10 cellular contexts compared by ENCODE assay signal in genomic region chr15:26083457-26084350, GRCh38.
DNase-seq lines count a peak whose midpoint lies in the region; ATAC-seq and TF ChIP-seq lines count a peak whose summit lies in the region.
"Had no signal": no experiment of that assay in that cellular context is flagged by ENCODE, and none has a peak within 500 bp of the region (broad histone marks: within the 10 kb centered on the region; RNA-seq: fewer than 3 reads in every experiment).

No MANE protein-coding gene starts in this region.

- H3K27me3 ChIP-seq in WERI-Rb-1 (ENCODE audit: insufficient read depth, low read depth, severe bottlenecking), result no peaks in the 10 kb centered on the region

- DNase-seq in activated CD4-positive, alpha-beta T cell treated with anti-CD3 and anti-CD28 coated beads, Interleukin-2, amount 10 ng/mL, durations not matched to agents 24 days and 14 days, result no peak
- no peak for DNase-seq in activated CD4-positive, alpha-beta T cell treated with anti-CD3 and anti-CD28 coated beads, Interleukin-2, amount 50 U/mL, for 1 hour
- DNase-seq in WERI-Rb-1 (no peak), germinal center (ENCODE audit: low spot score) (peak; percentile 28), GM19238 (ENCODE audit: insufficient read length, low spot score) (no peak), KBM-7 (no peak)
- no peak for DNase-seq in stimulated activated naive B cell treated with anti-CD40 and anti-IgM and Interleukin-4, amounts not matched to agents 10 μg/mL and 1 μg/mL and 100 μg/mL, for 72 hours
- DNase-seq: left ventricle myocardium superior; stimulated activated CD4-positive, alpha-beta T cell treated with anti-CD3 and anti-CD28 coated beads, Interleukin-15, amount 100 ng/mL, for 24 hours had no signal

- peaks cover 18% of the 10 kb centered on the region for H3K4me1 Mint-ChIP-seq in activated CD4-positive, alpha-beta T cell treated with anti-CD3 and anti-CD28 coated beads, Interleukin-2, amount 10 ng/mL, durations not matched to agents 24 days and 14 days
- peaks cover 10 to 39% of the 10 kb centered on the region in 2 donors for H3K4me1 Mint-ChIP-seq in stimulated activated naive B cell treated with anti-CD40 and anti-IgM and Interleukin-4, amounts not matched to agents 10 μg/mL and 1 μg/mL and 100 μg/mL, for 72 hours

- H3K4me3 Mint-ChIP-seq in activated CD4-positive, alpha-beta T cell treated with anti-CD3 and anti-CD28 coated beads, Interleukin-2, amount 10 ng/mL, durations not matched to agents 24 days and 14 days, result peak overlapping the region; percentile 86
- H3K4me3 Mint-ChIP-seq in stimulated activated naive B cell treated with anti-CD40 and anti-IgM and Interleukin-4, amounts not matched to agents 10 μg/mL and 1 μg/mL and 100 μg/mL, for 72 hours, result peak overlapping the region; percentile 82 to 93

- in situ Hi-C loops in KBM-7 (cut with MboI; ENCODE audit: low pct_unique_long_range_greater_than_20kb, low sequenced_read_pairs), result no loop called here

- H3K9me3 ChIP-seq in WERI-Rb-1 (ENCODE audit: severe bottlenecking), result no peaks in the 10 kb centered on the region

- H3K27ac ChIP-seq in WERI-Rb-1, result no peak overlapping the region

- H3K36me3 Mint-ChIP-seq in activated CD4-positive, alpha-beta T cell treated with anti-CD3 and anti-CD28 coated beads, Interleukin-2, amount 10 ng/mL, durations not matched to agents 24 days and 14 days (ENCODE audit: low read depth), result peaks cover 3% of the 10 kb centered on the region
- H3K36me3 Mint-ChIP-seq in stimulated activated naive B cell treated with anti-CD40 and anti-IgM and Interleukin-4, amounts not matched to agents 10 μg/mL and 1 μg/mL and 100 μg/mL, for 72 hours, result peaks cover 3 to 5% of the 10 kb centered on the region in 2 donors

- H3K27me3 Mint-ChIP-seq in activated CD4-positive, alpha-beta T cell treated with anti-CD3 and anti-CD28 coated beads, Interleukin-2, amount 10 ng/mL, durations not matched to agents 24 days and 14 days, result peaks cover 11% of the 10 kb centered on the region
- H3K27me3 Mint-ChIP-seq in stimulated activated naive B cell treated with anti-CD40 and anti-IgM and Interleukin-4, amounts not matched to agents 10 μg/mL and 1 μg/mL and 100 μg/mL, for 72 hours, result peaks cover 9 to 16% of the 10 kb centered on the region in 2 donors

- peak overlapping the region; percentile 89 for H3K27ac Mint-ChIP-seq in activated CD4-positive, alpha-beta T cell treated with anti-CD3 and anti-CD28 coated beads, Interleukin-2, amount 10 ng/mL, durations not matched to agents 24 days and 14 days
- no peak overlapping the region for H3K27ac Mint-ChIP-seq in stimulated activated naive B cell treated with anti-CD40 and anti-IgM and Interleukin-4, amounts not matched to agents 10 μg/mL and 1 μg/mL and 100 μg/mL, for 72 hours

- TF ChIP-seq CTCF in WERI-Rb-1 (IDR thresholded peaks at IDR 0.05; ENCODE audit: low read depth, low read length), result no peak

- ATAC-seq in stimulated activated naive B cell treated with anti-CD40 and anti-IgM and Interleukin-4, amounts not matched to agents 10 μg/mL and 1 μg/mL and 100 μg/mL, for 72 hours (replicated peaks), result no peak
- no peak for ATAC-seq in GM19397 (IDR thresholded peaks at IDR 0.05; ENCODE audit: unreplicated experiment)

- peak overlapping the region; percentile 92 for H3K4me3 ChIP-seq in WERI-Rb-1 (ENCODE audit: low read depth, low read length)

- peaks cover 10% of the 10 kb centered on the region for H3K9me3 Mint-ChIP-seq in activated CD4-positive, alpha-beta T cell treated with anti-CD3 and anti-CD28 coated beads, Interleukin-2, amount 10 ng/mL, durations not matched to agents 24 days and 14 days
- H3K9me3 Mint-ChIP-seq in stimulated activated naive B cell treated with anti-CD40 and anti-IgM and Interleukin-4, amounts not matched to agents 10 μg/mL and 1 μg/mL and 100 μg/mL, for 72 hours, result peaks cover 0 to 2% of the 10 kb centered on the region in 2 donors

- intact Hi-C loops in activated CD4-positive, alpha-beta T cell treated with anti-CD3 and anti-CD28 coated beads, Interleukin-2, amount 10 ng/mL, durations not matched to agents 24 days and 14 days (cut with micrococcal nuclease), result loop anchor here (5.0 to 10.0 kb wide), 3 partner anchors 149 to 646 kb away; partner anchors contain the start of gene UBE3A

- no peaks in the 10 kb centered on the region for H3K36me3 ChIP-seq in WERI-Rb-1
